ENCODE assay signal across 21 cellular contexts in the genomic region with DNA sequence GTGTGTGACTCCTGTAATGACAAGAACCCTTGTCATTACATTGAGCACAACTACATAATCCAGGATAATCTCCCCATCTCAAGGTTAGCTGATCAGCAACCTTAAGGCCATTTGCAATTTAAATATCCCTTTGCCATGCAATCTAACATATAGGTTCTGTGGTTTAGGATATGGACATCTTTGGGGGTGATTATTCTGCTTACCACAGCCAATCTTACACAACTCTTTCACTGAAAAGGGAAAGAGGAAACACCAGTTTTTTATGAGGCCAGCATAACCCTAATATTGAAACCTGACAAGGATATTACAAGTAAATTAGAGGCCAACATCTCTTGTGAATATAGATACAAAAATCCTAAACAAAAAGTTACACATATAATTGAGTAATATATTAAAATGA.
DNase-seq lines count a peak whose midpoint lies in the region; ATAC-seq lines count a peak whose summit lies in the region.
"Had no signal": no experiment of that assay in that cellular context is flagged by ENCODE, and none has a peak within 500 bp of the region (broad histone marks: within the 10 kb centered on the region; RNA-seq: fewer than 3 reads in every experiment).

No MANE protein-coding gene starts in this region.

- H3K4me3 ChIP-seq in Karpas-422 (ENCODE audit: low read length), result no peak overlapping the region
- H3K4me3 ChIP-seq: A549, GM23248, SJSA1 had no signal

- H3K9ac ChIP-seq in Karpas-422 (ENCODE audit: low read length), result no peak overlapping the region
- H3K9ac ChIP-seq: GM23248 had no signal

- no peaks in the 10 kb centered on the region for H3K9me2 ChIP-seq in Karpas-422 (replicated peaks; ENCODE audit: insufficient read depth, low read length)

- DNase-seq in AML-193 (lab: John Stamatoyannopoulos, UW), result peak; percentile 88 to 91
- DNase-seq in Karpas-422, result peak; percentile 46
- peak; percentile 89 for DNase-seq in NOMO-1 treated with DMSO at 0.1 percent for 48 hours (lab: John Stamatoyannopoulos, UW; ENCODE audit: unreplicated experiment)
- peak; percentile 55 for DNase-seq in SKM-1 treated with dmso at 0.1 percent for 144 hours (lab: John Stamatoyannopoulos, UW; ENCODE audit: unreplicated experiment)
- DNase-seq in SK-N-DZ (ENCODE audit: low spot score), result no peak
- DNase-seq in NCI-H510A (lab: John Stamatoyannopoulos, UW), result no peak
- DNase-seq: Calu3; CD4-positive, alpha-beta T cell; DMS79 treated with DMSO at 0.1 percent for 48 hours; GDM1; GM23248; NCI-H146; NCI-H2107; NCI-H226; NCI-H526 treated with DMSO at 0.1 percent for 48 hours; RPMI8226; T-helper 1 cell had no signal

- H3K4me1 ChIP-seq in Karpas-422 (ENCODE audit: low read length), result peaks cover 9% of the 10 kb centered on the region
- H3K4me1 ChIP-seq: A549, SJSA1 had no signal

- no peak overlapping the region for H3K27ac ChIP-seq in Karpas-422 (ENCODE audit: low read length)
- H3K27ac ChIP-seq: A549, GM23248, SJSA1 had no signal

- H3K4me2 ChIP-seq in Karpas-422 (ENCODE audit: low read depth, low read length, poor library complexity, severe bottlenecking), result no peak overlapping the region
- H3K4me2 ChIP-seq: A549 had no signal

- no peaks in the 10 kb centered on the region for H3K36me3 ChIP-seq in Karpas-422 (ENCODE audit: insufficient read depth, low read length)
- H3K36me3 ChIP-seq: SJSA1 had no signal

- no peaks in the 10 kb centered on the region for H3K27me3 ChIP-seq in Karpas-422 (ENCODE audit: low read length)

- no peaks in the 10 kb centered on the region for H3K9me3 ChIP-seq in Karpas-422 (ENCODE audit: low read length)
- H3K9me3 ChIP-seq: A549, SJSA1 had no signal

- ATAC-seq in HG02571 (IDR thresholded peaks at IDR 0.05; ENCODE audit: unreplicated experiment), result no peak
- ATAC-seq: A549, HCT116 had no signal

- no peak overlapping the region for H2AFZ ChIP-seq in Karpas-422 (ENCODE audit: low read length)
- H2AFZ ChIP-seq: GM23248 had no signal

- no peaks in the 10 kb centered on the region for H3K79me2 ChIP-seq in Karpas-422 (ENCODE audit: low read length)

- no peaks in the 10 kb centered on the region for H4K20me1 ChIP-seq in Karpas-422 (ENCODE audit: insufficient read depth, low read depth, low read length)

Comparison
In these comparisons a context has a peak if more than half of its experiments do, and no peak if none do; other contexts are left out.
1. DNase-seq: peak in AML-193 (2 of 2), Karpas-422 (single experiment), NOMO-1 treated with DMSO at 0.1 percent for 48 hours (single experiment) and SKM-1 treated with dmso at 0.1 percent for 144 hours (single experiment); none in SK-N-DZ (single experiment) and NCI-H510A (single experiment).